In genomic region chr2:189628817-189629552, GRCh38 we compare ENCODE assay signal across 16 cellular contexts. TPM values are rescaled to one million over a fixed set of nuclear protein-coding genes. Genes with fewer than 3 reads are reported as not detected.
DNase-seq lines count a peak whose midpoint lies in the region; ATAC-seq and TF ChIP-seq lines count a peak whose summit lies in the region.
"Had no signal": no experiment of that assay in that cellular context is flagged by ENCODE, and none has a peak within 500 bp of the region (broad histone marks: within the 10 kb centered on the region; RNA-seq: fewer than 3 reads in every experiment).

No MANE protein-coding gene starts in this region.

- no peaks in the 10 kb centered on the region for H3K36me3 Mint-ChIP-seq in effector memory CD8-positive, alpha-beta T cell (ENCODE audit: insufficient read depth)
- no peaks in the 10 kb centered on the region for H3K36me3 Mint-ChIP-seq in MCF 10A (ENCODE audit: insufficient read depth, unreplicated experiment)

- TF ChIP-seq CTCF in brain microvascular endothelial cell (IDR thresholded peaks at IDR 0.05; ENCODE audit: low read depth, low read length, missing control alignments), result no peak
- no peak for TF ChIP-seq CTCF in smooth muscle cell (IDR thresholded peaks at IDR 0.05; ENCODE audit: borderline replicate concordance, insufficient read depth, poor library complexity, severe bottlenecking)
- no peak for TF ChIP-seq CTCF in MCF 10A (IDR thresholded peaks at IDR 0.05; ENCODE audit: unreplicated experiment)

- no peaks in the 10 kb centered on the region for H3K9me3 ChIP-seq in smooth muscle cell (replicated peaks; ENCODE audit: low read depth)

- intact Hi-C loops in left ventricle myocardium superior (cut with micrococcal nuclease), result no loop called here
- intact Hi-C loops in MCF 10A (cut with micrococcal nuclease), result no loop called here

- H3F3A ChIP-seq in smooth muscle cell (ENCODE audit: low read depth), result no peaks in the 10 kb centered on the region

- WGBS in smooth muscle cell (ENCODE audit: low lambda C conversion rate), result 92% methylated on average over 9 of the region's 9 CpGs

- no peaks in the 10 kb centered on the region for H3K4me1 ChIP-seq in smooth muscle cell (ENCODE audit: low read depth)

- CTCF ChIA-PET in MCF 10A (lab: Yijun Ruan, JAX), result interaction anchor here (0.7 to 1.3 kb wide), 4 partner anchors 13 to 145 kb away, joined by 3 to 4 read pairs (median 3); no protein-coding TSS in a partner anchor

- H3K4me1 Mint-ChIP-seq in effector memory CD8-positive, alpha-beta T cell (ENCODE audit: low read depth in 2 of 2), result peaks cover 0 to 4% of the 10 kb centered on the region in 2 donors
- no peaks in the 10 kb centered on the region for H3K4me1 Mint-ChIP-seq in MCF 10A (ENCODE audit: insufficient read depth, unreplicated experiment)
- H3K4me1 Mint-ChIP-seq: neural crest cell had no signal

- H3K27ac Mint-ChIP-seq in effector memory CD8-positive, alpha-beta T cell, result no peak overlapping the region
- H3K27ac Mint-ChIP-seq in MCF 10A (ENCODE audit: low read depth, unreplicated experiment), result no peak overlapping the region

- H3K27me3 ChIP-seq in brain microvascular endothelial cell (replicated peaks) (no peaks in the 10 kb centered on the region), smooth muscle cell (ENCODE audit: low read depth) (no peaks in the 10 kb centered on the region)

- POLR2A ChIA-PET in MCF 10A (lab: Yijun Ruan, JAX), result interaction anchor here (0.6 to 1.2 kb wide), 4 partner anchors 14 to 447 kb away, joined by 3 read pairs; no protein-coding TSS in a partner anchor

- in situ Hi-C loops in brain microvascular endothelial cell (cut with HindIII; ENCODE audit: low pct_ligation_motif_present, low sequenced_read_pairs), result loop anchor here (25.0 kb wide), 1 partner anchor 167 kb away; no protein-coding TSS in a partner anchor

- no TSS peak for BruUV-seq in MCF 10A (replicated peaks; lab: Mats Ljungman, UMichigan)

- peak; percentile 73 for ATAC-seq in left ventricle myocardium superior
- no peak for ATAC-seq in effector memory CD8-positive, alpha-beta T cell (replicated peaks)
- no peak for ATAC-seq in HG03025 (IDR thresholded peaks at IDR 0.05; ENCODE audit: low FRiP score, unreplicated experiment)
- ATAC-seq: activated T-cell treated with anti-CD3 and anti-CD28 coated beads, Interleukin-2, amount 50 U/mL, for 4 hours had no signal

- peak overlapping the region; percentile 83 for H2AFZ ChIP-seq in smooth muscle cell (ENCODE audit: low read depth)

- H3K4me2 ChIP-seq in smooth muscle cell, result no peak overlapping the region
- H3K4me2 ChIP-seq: KMS-11 had no signal

- H3K9me3 Mint-ChIP-seq in effector memory CD8-positive, alpha-beta T cell, result no peaks in the 10 kb centered on the region
- no peaks in the 10 kb centered on the region for H3K9me3 Mint-ChIP-seq in MCF 10A (ENCODE audit: unreplicated experiment)
- H3K9me3 Mint-ChIP-seq: activated T-cell treated with anti-CD3 and anti-CD28 coated beads, Interleukin-2, amount 50 U/mL, for 4 hours; neural crest cell had no signal

- H4K20me1 ChIP-seq in smooth muscle cell (ENCODE audit: low read depth), result no peaks in the 10 kb centered on the region

- peak overlapping the region; percentile 20 for H3K27ac ChIP-seq in brain microvascular endothelial cell
- H3K27ac ChIP-seq in smooth muscle cell (ENCODE audit: low read depth), result no peak overlapping the region
- H3K27ac ChIP-seq: dorsolateral prefrontal cortex, KMS-11 had no signal

- no peak overlapping the region for H3K4me3 Mint-ChIP-seq in effector memory CD8-positive, alpha-beta T cell
- H3K4me3 Mint-ChIP-seq in MCF 10A (ENCODE audit: unreplicated experiment), result no peak overlapping the region
- H3K4me3 Mint-ChIP-seq: activated T-cell treated with anti-CD3 and anti-CD28 coated beads, Interleukin-2, amount 50 U/mL, for 4 hours; neural crest cell had no signal

- no peaks in the 10 kb centered on the region for H3K79me2 ChIP-seq in smooth muscle cell (ENCODE audit: low read depth)

- no peaks in the 10 kb centered on the region for H3K36me3 ChIP-seq in brain microvascular endothelial cell (replicated peaks)
- no peaks in the 10 kb centered on the region for H3K36me3 ChIP-seq in smooth muscle cell (ENCODE audit: low read depth)

- no peak overlapping the region for H3K4me3 ChIP-seq in brain microvascular endothelial cell (ENCODE audit: low read depth, low read length)
- H3K4me3 ChIP-seq in smooth muscle cell, result no peak overlapping the region
- H3K4me3 ChIP-seq: dorsolateral prefrontal cortex had no signal

- peaks cover 0 to 11% of the 10 kb centered on the region in 2 donors for H3K27me3 Mint-ChIP-seq in effector memory CD8-positive, alpha-beta T cell
- no peaks in the 10 kb centered on the region for H3K27me3 Mint-ChIP-seq in MCF 10A (ENCODE audit: insufficient read depth, unreplicated experiment)

- no peak overlapping the region for H3K9ac ChIP-seq in smooth muscle cell (ENCODE audit: low read depth)
- H3K9ac ChIP-seq: KMS-11 had no signal

- DNase-seq in OCI-M1 (lab: John Stamatoyannopoulos, UW) (peak; percentile 45), brain microvascular endothelial cell (no peak), left ventricle myocardium superior (no peak), smooth muscle cell (lab: John Stamatoyannopoulos, UW; ENCODE audit: unreplicated experiment) (no peak), MCF 10A (ENCODE audit: unreplicated experiment) (no peak)
- DNase-seq in effector memory CD8-positive, alpha-beta T cell, result no peak
- DNase-seq: activated CD4-positive, alpha-beta T cell treated with anti-CD3 and anti-CD28 coated beads for 48 hours; activated T-cell treated with anti-CD3 and anti-CD28 coated beads, Interleukin-2, amount 50 U/mL, for 4 hours; amniotic stem cell; dorsolateral prefrontal cortex; NCI-H2029 treated with DMSO at 0.1 percent for 48 hours; substantia nigra; SW 1271 had no signal

RNA-seq across cellular contexts. Expression of gene ASNSD1, which starts 32.3 kb away (rescaled TPM):
- 33.0 TPM for total RNA-seq in left ventricle myocardium superior
- 52.4 and 59.5 TPM in 2 replicates for total RNA-seq in smooth muscle cell
- 26.3 and 28.3 TPM in 2 replicates for polyA plus RNA-seq in smooth muscle cell
- 29.8 and 41.4 TPM in 2 replicates for total RNA-seq in MCF 10A (2022)

RNA-seq across cellular contexts. Expression of gene ANKAR, which starts 45.5 kb away (rescaled TPM):
- total RNA-seq in left ventricle myocardium superior (8.8 TPM), smooth muscle cell (1.7 and 17.1 TPM in 2 replicates), MCF 10A (2022) (4.6 and 5.1 TPM in 2 replicates)
- polyA plus RNA-seq in smooth muscle cell, result 0.89 and 4.2 TPM in 2 replicates

RNA-seq across cellular contexts. Expression of gene SLC40A1, which starts 48.4 kb away (rescaled TPM):
- 57.5 TPM for total RNA-seq in left ventricle myocardium superior
- 10.5 and 15.2 TPM in 2 replicates for total RNA-seq in smooth muscle cell
- 8.7 and 9.1 TPM in 2 replicates for polyA plus RNA-seq in smooth muscle cell
- 0.15 TPM in 1 of 2 replicates, not detected in the other for total RNA-seq in MCF 10A (2022)

Comparison
In these comparisons a context has a peak if more than half of its experiments do, and no peak if none do; other contexts are left out.
1. RNA of gene SLC40A1, which starts 48.4 kb away (total RNA-seq): 57.5 TPM in left ventricle myocardium superior (single experiment) and 10.5 to 15.2 TPM in smooth muscle cell; 0.15 TPM in MCF 10A; every median in the first group is over 10 times any median in the second.